Comparison of ENCODE assay signal across 1 cellular context in genomic region chr2:47073217-47073616, GRCh38.
TF ChIP-seq lines count a peak whose summit lies in the region.

No MANE protein-coding gene starts in this region.

TF ChIP-seq in GM23338, 12 proteins besides CTCF, POLR2A, EP300 and RAD21 (continued from another document):
- TF ChIP-seq, protein P1, sequence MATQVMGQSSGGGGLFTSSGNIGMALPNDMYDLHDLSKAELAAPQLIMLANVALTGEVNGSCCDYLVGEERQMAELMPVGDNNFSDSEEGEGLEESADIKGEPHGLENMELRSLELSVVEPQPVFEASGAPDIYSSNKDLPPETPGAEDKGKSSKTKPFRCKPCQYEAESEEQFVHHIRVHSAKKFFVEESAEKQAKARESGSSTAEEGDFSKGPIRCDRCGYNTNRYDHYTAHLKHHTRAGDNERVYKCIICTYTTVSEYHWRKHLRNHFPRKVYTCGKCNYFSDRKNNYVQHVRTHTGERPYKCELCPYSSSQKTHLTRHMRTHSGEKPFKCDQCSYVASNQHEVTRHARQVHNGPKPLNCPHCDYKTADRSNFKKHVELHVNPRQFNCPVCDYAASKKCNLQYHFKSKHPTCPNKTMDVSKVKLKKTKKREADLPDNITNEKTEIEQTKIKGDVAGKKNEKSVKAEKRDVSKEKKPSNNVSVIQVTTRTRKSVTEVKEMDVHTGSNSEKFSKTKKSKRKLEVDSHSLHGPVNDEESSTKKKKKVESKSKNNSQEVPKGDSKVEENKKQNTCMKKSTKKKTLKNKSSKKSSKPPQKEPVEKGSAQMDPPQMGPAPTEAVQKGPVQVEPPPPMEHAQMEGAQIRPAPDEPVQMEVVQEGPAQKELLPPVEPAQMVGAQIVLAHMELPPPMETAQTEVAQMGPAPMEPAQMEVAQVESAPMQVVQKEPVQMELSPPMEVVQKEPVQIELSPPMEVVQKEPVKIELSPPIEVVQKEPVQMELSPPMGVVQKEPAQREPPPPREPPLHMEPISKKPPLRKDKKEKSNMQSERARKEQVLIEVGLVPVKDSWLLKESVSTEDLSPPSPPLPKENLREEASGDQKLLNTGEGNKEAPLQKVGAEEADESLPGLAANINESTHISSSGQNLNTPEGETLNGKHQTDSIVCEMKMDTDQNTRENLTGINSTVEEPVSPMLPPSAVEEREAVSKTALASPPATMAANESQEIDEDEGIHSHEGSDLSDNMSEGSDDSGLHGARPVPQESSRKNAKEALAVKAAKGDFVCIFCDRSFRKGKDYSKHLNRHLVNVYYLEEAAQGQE (IDR thresholded peaks at IDR 0.05; ENCODE audit: unreplicated experiment) = no peak
- TF ChIP-seq POLR2AphosphoS5 (IDR thresholded peaks at IDR 0.05; ENCODE audit: low read depth) (no peak), ZNF114 (CRISPR knock-in tag; IDR thresholded peaks at IDR 0.05) (no peak)
TF ChIP-seq in GM23338: peak in this region for 0.
